Comparison of ENCODE assay signal across 18 cellular contexts in the genomic region with DNA sequence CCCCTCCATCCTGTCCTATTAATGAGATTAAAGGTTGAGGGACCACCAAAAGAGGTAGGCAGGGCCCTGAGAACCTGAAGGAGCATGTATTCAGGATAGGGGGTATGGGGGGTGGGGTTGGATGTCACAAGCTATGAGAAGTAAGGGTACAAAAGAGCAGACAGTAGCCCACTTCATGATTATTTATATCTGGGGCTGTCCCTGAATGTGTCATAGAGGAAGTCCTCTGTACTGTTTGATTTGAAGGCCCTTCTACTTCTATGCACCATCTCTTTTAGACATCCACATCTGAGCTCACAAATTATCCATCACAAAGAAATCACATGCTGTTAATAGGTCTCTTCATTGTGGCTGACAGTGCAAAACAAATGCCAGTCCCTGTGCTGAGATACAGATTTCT.
DNase-seq lines count a peak whose midpoint lies in the region; ATAC-seq and TF ChIP-seq lines count a peak whose summit lies in the region.
"Had no signal": no experiment of that assay in that cellular context is flagged by ENCODE, and none has a peak within 500 bp of the region (broad histone marks: within the 10 kb centered on the region; RNA-seq: fewer than 3 reads in every experiment).

No MANE protein-coding gene starts in this region.

- H3K36me3 Mint-ChIP-seq in stimulated activated memory B cell treated with anti-CD40 and anti-IgM and Interleukin-4, amounts not matched to agents 10 μg/mL and 1 μg/mL and 100 μg/mL, for 72 hours, result peaks cover 1% of the 10 kb centered on the region
- H3K36me3 Mint-ChIP-seq: stimulated activated effector memory CD8-positive, alpha-beta T cell treated with anti-CD3 and anti-CD28 coated beads, Interleukin-12 subunit alpha, Interleukin-12 subunit beta, amount 100 ng/mL, for 72 hours had no signal

- H3K27ac Mint-ChIP-seq in stimulated activated memory B cell treated with anti-CD40 and anti-IgM and Interleukin-4, amounts not matched to agents 10 μg/mL and 1 μg/mL and 100 μg/mL, for 72 hours, result no peak overlapping the region
- H3K27ac Mint-ChIP-seq: natural killer cell treated with Interleukin-12 subunit alpha and Interleukin-12 subunit beta and Interleukin-15 and Interleukin-18, amount 100 ng/mL, for 72 hours; stimulated activated effector memory CD8-positive, alpha-beta T cell treated with anti-CD3 and anti-CD28 coated beads, Interleukin-12 subunit alpha, Interleukin-12 subunit beta, amount 100 ng/mL, for 72 hours had no signal

- no peaks in the 10 kb centered on the region for H3K27me3 Mint-ChIP-seq in stimulated activated memory B cell treated with anti-CD40 and anti-IgM and Interleukin-4, amounts not matched to agents 10 μg/mL and 1 μg/mL and 100 μg/mL, for 72 hours
- H3K27me3 Mint-ChIP-seq: natural killer cell treated with Interleukin-12 subunit alpha and Interleukin-12 subunit beta and Interleukin-15 and Interleukin-18, amount 100 ng/mL, for 72 hours had no signal

- no peak overlapping the region for H3K4me3 ChIP-seq in suprapubic skin
- H3K4me3 ChIP-seq: prostate gland, upper lobe of right lung had no signal

- no peaks in the 10 kb centered on the region for H3K9me3 Mint-ChIP-seq in stimulated activated memory B cell treated with anti-CD40 and anti-IgM and Interleukin-4, amounts not matched to agents 10 μg/mL and 1 μg/mL and 100 μg/mL, for 72 hours

- peak; percentile 48 for ATAC-seq in GM21576 (IDR thresholded peaks at IDR 0.05; ENCODE audit: unreplicated experiment)
- ATAC-seq in HG03196 (IDR thresholded peaks at IDR 0.05; ENCODE audit: unreplicated experiment), result peak; percentile 41
- ATAC-seq in stimulated activated memory B cell treated with anti-CD40 and anti-IgM and Interleukin-4, amounts not matched to agents 10 μg/mL and 1 μg/mL and 100 μg/mL, for 72 hours, result peak; percentile 67
- no peak for ATAC-seq in HG03521 (IDR thresholded peaks at IDR 0.05; ENCODE audit: unreplicated experiment)
- ATAC-seq: upper lobe of right lung had no signal

- no peaks in the 10 kb centered on the region for H3K9me3 ChIP-seq in suprapubic skin
- H3K9me3 ChIP-seq: BE2C, prostate gland, upper lobe of right lung had no signal

- no peak for TF ChIP-seq CTCF in suprapubic skin (IDR thresholded peaks at IDR 0.05)

- DNase-seq in DMS53 (lab: John Stamatoyannopoulos, UW) (peak; percentile 35), DMS53 treated with DMSO at 0.1 percent for 48 hours (lab: John Stamatoyannopoulos, UW; ENCODE audit: unreplicated experiment) (no peak), NCI-H2081 (lab: John Stamatoyannopoulos, UW) (no peak), suprapubic skin (ENCODE audit: low spot score in 2 of 2) (no peak)
- DNase-seq: activated CD4-positive, alpha-beta T cell treated with anti-CD3 and anti-CD28 coated beads, Interleukin-2, amount 50 U/mL, for 1 hour; BE2C; effector CD4-positive, alpha-beta T cell; NCI-H2081 treated with DMSO at 0.1 percent for 48 hours; NCI-H526 treated with DMSO at 0.1 percent for 48 hours; upper lobe of right lung had no signal

- no peak overlapping the region for H3K27ac ChIP-seq in suprapubic skin
- H3K27ac ChIP-seq: 22Rv1, prostate gland, upper lobe of right lung had no signal

- no peak for TF ChIP-seq EP300 in suprapubic skin (IDR thresholded peaks at IDR 0.05)

- no peaks in the 10 kb centered on the region for H3K36me3 ChIP-seq in suprapubic skin
- H3K36me3 ChIP-seq: BE2C, prostate gland, upper lobe of right lung had no signal

- no peaks in the 10 kb centered on the region for H3K4me1 ChIP-seq in suprapubic skin
- H3K4me1 ChIP-seq: BE2C, prostate gland, upper lobe of right lung had no signal

- H3K4me3 Mint-ChIP-seq in stimulated activated memory B cell treated with anti-CD40 and anti-IgM and Interleukin-4, amounts not matched to agents 10 μg/mL and 1 μg/mL and 100 μg/mL, for 72 hours, result no peak overlapping the region
- H3K4me3 Mint-ChIP-seq: natural killer cell treated with Interleukin-12 subunit alpha and Interleukin-12 subunit beta and Interleukin-15 and Interleukin-18, amount 100 ng/mL, for 72 hours; stimulated activated effector memory CD8-positive, alpha-beta T cell treated with anti-CD3 and anti-CD28 coated beads, Interleukin-12 subunit alpha, Interleukin-12 subunit beta, amount 100 ng/mL, for 72 hours had no signal

- peaks cover 27% of the 10 kb centered on the region for H3K4me1 Mint-ChIP-seq in stimulated activated memory B cell treated with anti-CD40 and anti-IgM and Interleukin-4, amounts not matched to agents 10 μg/mL and 1 μg/mL and 100 μg/mL, for 72 hours
- H3K4me1 Mint-ChIP-seq: stimulated activated effector memory CD8-positive, alpha-beta T cell treated with anti-CD3 and anti-CD28 coated beads, Interleukin-12 subunit alpha, Interleukin-12 subunit beta, amount 100 ng/mL, for 72 hours had no signal

- no peak for TF ChIP-seq POLR2A in suprapubic skin (IDR thresholded peaks at IDR 0.05)

- H3K27me3 ChIP-seq in suprapubic skin, result no peaks in the 10 kb centered on the region
- H3K27me3 ChIP-seq: BE2C, upper lobe of right lung had no signal
